14 cellular contexts compared by ENCODE assay signal in the genomic region with DNA sequence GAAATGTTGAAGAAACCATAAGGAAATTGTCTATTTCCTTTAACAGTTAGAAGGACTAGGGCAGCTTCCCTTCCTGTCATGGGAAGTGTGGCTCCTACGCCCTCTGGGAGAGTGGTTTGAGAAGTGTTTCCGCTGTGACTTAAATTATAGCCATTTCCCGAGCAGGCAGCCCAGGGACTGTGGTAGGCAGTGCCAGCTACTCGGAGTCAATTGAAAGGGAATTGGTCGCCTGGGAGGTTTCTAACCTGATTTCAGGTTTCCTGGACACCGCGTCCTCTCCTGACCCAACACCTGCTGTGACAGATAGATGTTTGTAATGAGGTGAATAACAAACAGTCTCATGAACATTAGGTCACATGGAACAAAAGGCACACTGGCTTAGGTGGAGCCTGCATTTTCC.
A peak's percentile ranks its signal among the peaks of the same experiment; 100 is the strongest.
DNase-seq lines count a peak whose midpoint lies in the region; ATAC-seq lines count a peak whose summit lies in the region.
"Had no signal": no experiment of that assay in that cellular context is flagged by ENCODE, and none has a peak within 500 bp of the region (broad histone marks: within the 10 kb centered on the region; RNA-seq: fewer than 3 reads in every experiment).

No MANE protein-coding gene starts in this region.

- in situ Hi-C loops in HAP-1 (cut with MboI; ENCODE audit: low sequenced_read_pairs): no loop called here

- peak overlapping the region; percentile 58 for H3K4me3 ChIP-seq in endocrine pancreas (ENCODE audit: control insufficient read depth, insufficient read depth, low read length)
- no peak overlapping the region for H3K4me3 ChIP-seq in HAP-1
- H3K4me3 ChIP-seq: upper lobe of left lung had no signal

- H3K27me3 ChIP-seq in endocrine pancreas (ENCODE audit: control insufficient read depth, insufficient read depth, low read length) (no peaks in the 10 kb centered on the region), HAP-1 (ENCODE audit: low read depth) (no peaks in the 10 kb centered on the region)
- H3K27me3 ChIP-seq: BE2C, upper lobe of left lung had no signal

- H3K4me1 ChIP-seq in endocrine pancreas (ENCODE audit: control insufficient read depth, insufficient read depth, low read length): peaks cover 12% of the 10 kb centered on the region
- H3K4me1 ChIP-seq in HAP-1: peaks cover 35% of the 10 kb centered on the region

- ATAC-seq in GM21526 (IDR thresholded peaks at IDR 0.05; ENCODE audit: low FRiP score, unreplicated experiment): no peak
- ATAC-seq: activated T-cell treated with anti-CD3 and anti-CD28 coated beads, Interleukin-2, amount 50 U/mL, for 4 hours; natural killer cell had no signal

- H3K36me3 ChIP-seq in endocrine pancreas (ENCODE audit: control insufficient read depth, insufficient read depth, low read length) (no peaks in the 10 kb centered on the region), HAP-1 (replicated peaks) (no peaks in the 10 kb centered on the region)
- H3K36me3 ChIP-seq: BE2C, upper lobe of left lung had no signal

- H3K9me3 ChIP-seq in endocrine pancreas (ENCODE audit: control insufficient read depth, low read length): no peaks in the 10 kb centered on the region
- H3K9me3 ChIP-seq in HAP-1: no peaks in the 10 kb centered on the region
- H3K9me3 ChIP-seq: BE2C, upper lobe of left lung had no signal

- H3K9ac ChIP-seq in endocrine pancreas (ENCODE audit: control insufficient read depth, insufficient read depth, low read length): no peak overlapping the region

- DNase-seq in COR-L47 (lab: John Stamatoyannopoulos, UW) (peak; percentile 78), NCI-H2029 treated with DMSO at 0.1 percent for 48 hours (lab: John Stamatoyannopoulos, UW) (peak; percentile 92), medulla oblongata (ENCODE audit: extremely low spot score) (peak; percentile 38), HAP-1 (ENCODE audit: low spot score in 2 of 2) (no peak), midbrain (lab: John Stamatoyannopoulos, UW) (no peak), HUDEP-2 (lab: John Stamatoyannopoulos, UW; ENCODE audit: unreplicated experiment in 76 of 76) (no peak)
- DNase-seq: activated T-cell treated with anti-CD3 and anti-CD28 coated beads, Interleukin-2, amount 50 U/mL, for 4 hours; BE2C; natural killer cell; NCI-H1694 treated with DMSO at 0.1 percent for 48 hours; RPMI8226 had no signal

Comparison
In these comparisons a context has a peak if more than half of its experiments do, and no peak if none do; other contexts are left out.
1. DNase-seq: peak in COR-L47 (single experiment), NCI-H2029 treated with DMSO at 0.1 percent for 48 hours (single experiment) and medulla oblongata (single experiment); none in HAP-1 (0 of 2), midbrain (single experiment) and HUDEP-2 (0 of 76).